Comparison of ENCODE assay signal across 1 cellular context in genomic region chr22:35348703-35349102, GRCh38.
TF ChIP-seq lines count a peak whose summit lies in the region.

No MANE protein-coding gene starts in this region.

TF ChIP-seq in K562, 482 proteins besides CTCF, POLR2A, EP300 and RAD21:
- TF ChIP-seq POLR2G (IDR thresholded peaks at IDR 0.05; ENCODE audit: low read depth, low read length) = peak; percentile 46; the same call in 1 of the 2 replicates
- TF ChIP-seq SOX6 (IDR thresholded peaks at IDR 0.05) = no peak
